Comparison of ENCODE assay signal across 23 cellular contexts in the genomic region with DNA sequence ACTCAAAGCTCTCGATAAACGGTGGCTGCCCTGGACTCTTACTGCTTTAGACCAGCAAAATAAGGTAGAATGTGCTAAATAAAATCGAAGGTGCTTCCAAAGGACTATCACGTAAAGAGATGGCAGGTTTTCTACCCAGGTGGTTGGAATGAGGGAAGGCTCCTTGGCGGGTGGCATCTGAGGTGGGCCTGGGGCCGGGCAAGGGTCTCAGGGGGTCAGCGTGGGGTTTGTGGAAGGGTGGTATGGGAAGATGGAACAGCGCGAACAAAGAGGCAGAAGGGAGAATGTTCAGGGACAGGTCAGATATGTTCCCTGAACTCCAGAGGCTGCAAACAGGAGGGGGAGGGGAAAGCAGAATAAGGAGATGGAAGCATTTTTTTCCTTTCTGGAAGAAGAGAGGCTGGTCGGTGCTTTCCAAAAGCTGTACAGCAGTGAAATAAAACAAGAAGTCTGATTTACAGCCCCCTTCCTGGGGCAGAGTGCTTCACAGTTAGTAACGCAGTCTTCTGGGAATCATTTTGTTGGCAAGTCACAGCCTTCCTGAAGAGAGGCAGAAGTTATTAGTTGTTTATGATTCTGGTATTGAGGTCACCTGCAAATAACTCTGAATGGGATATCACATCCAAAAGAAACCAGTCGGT. TPM values are rescaled to one million over a fixed set of nuclear protein-coding genes. Genes with fewer than 3 reads are reported as not detected.
"Had no signal": no experiment of that assay in that cellular context is flagged by ENCODE, and none has a peak within 500 bp of the region (broad histone marks: within the 10 kb centered on the region; RNA-seq: fewer than 3 reads in every experiment).

No MANE protein-coding gene starts in this region.

- DNase-seq: activated CD4-positive, alpha-beta T cell treated with anti-CD3 and anti-CD28 coated beads, Interleukin-2, amount 10 ng/mL, durations not matched to agents 7 days and 5 days; activated CD4-positive, CD25-positive, alpha-beta regulatory T cell treated with anti-CD3 and anti-CD28 coated beads, Interleukin-2, amount 50 U/mL, for 72 hours; activated CD8-positive, alpha-beta memory T cell treated with anti-CD3 and anti-CD28 coated beads, Interleukin-2, amount 10 ng/mL, durations not matched to agents 7 days and 5 days; activated CD8-positive, alpha-beta T cell treated with anti-CD3 and anti-CD28 coated beads for 36 hours; activated gamma-delta T cell treated with Interleukin-2 at 50 U/mL for 16 hours; central memory CD4-positive, alpha-beta T cell; esophagus squamous epithelium; heart right ventricle; islet precursor cell; left cardiac atrium; mesenchymal stem cell; naive B cell; occipital lobe; posterior cingulate gyrus; stimulated activated CD4-positive, alpha-beta T cell treated with anti-CD3 and anti-CD28 coated beads, Interleukin-2, amount 100 ng/mL, for 48 hours; stimulated activated CD8-positive, alpha-beta memory T cell treated with anti-CD3 and anti-CD28 coated beads, Interleukin-4, amount 100 ng/mL, for 48 hours; stimulated activated naive B cell treated with anti-CD40 and anti-IgM and Interleukin-4, amounts not matched to agents 10 μg/mL and 1 μg/mL and 100 μg/mL, for 72 hours; upper lobe of left lung; WERI-Rb-1 had no signal

- FAIRE-seq: colon had no signal

- H3K4me3 ChIP-seq: esophagus squamous epithelium, heart right ventricle, upper lobe of left lung had no signal

- ATAC-seq: activated CD8-positive, alpha-beta memory T cell treated with anti-CD3 and anti-CD28 coated beads, Interleukin-2, amount 10 ng/mL, durations not matched to agents 7 days and 5 days; activated CD8-positive, alpha-beta T cell treated with anti-CD3 and anti-CD28 coated beads for 36 hours; heart right ventricle; left cardiac atrium; stimulated activated naive B cell treated with anti-CD40 and anti-IgM and Interleukin-4, amounts not matched to agents 10 μg/mL and 1 μg/mL and 100 μg/mL, for 72 hours had no signal

- H3K4me1 Mint-ChIP-seq: activated CD4-positive, alpha-beta T cell treated with anti-CD3 and anti-CD28 coated beads, Interleukin-2, amount 10 ng/mL, durations not matched to agents 7 days and 5 days; activated naive CD4-positive, alpha-beta T cell treated with anti-CD3 and anti-CD28 coated beads, Interleukin-2, amount 50 U/mL, for 24 hours; neural crest cell; stimulated activated naive B cell treated with anti-CD40 and anti-IgM and Interleukin-4, amounts not matched to agents 10 μg/mL and 1 μg/mL and 100 μg/mL, for 72 hours had no signal

- H3K27me3 ChIP-seq: esophagus squamous epithelium, upper lobe of left lung had no signal

- H3K27me3 Mint-ChIP-seq: activated CD8-positive, alpha-beta T cell treated with anti-CD3 and anti-CD28 coated beads for 36 hours had no signal

- H3K36me3 ChIP-seq: esophagus squamous epithelium, upper lobe of left lung, WERI-Rb-1 had no signal

- H3K4me3 Mint-ChIP-seq: activated CD4-positive, alpha-beta T cell treated with anti-CD3 and anti-CD28 coated beads, Interleukin-2, amount 10 ng/mL, durations not matched to agents 7 days and 5 days; activated CD8-positive, alpha-beta memory T cell treated with anti-CD3 and anti-CD28 coated beads, Interleukin-2, amount 10 ng/mL, durations not matched to agents 7 days and 5 days; activated CD8-positive, alpha-beta T cell treated with anti-CD3 and anti-CD28 coated beads for 36 hours; activated naive CD4-positive, alpha-beta T cell treated with anti-CD3 and anti-CD28 coated beads, Interleukin-2, amount 50 U/mL, for 24 hours; naive B cell; neural crest cell; stimulated activated naive B cell treated with anti-CD40 and anti-IgM and Interleukin-4, amounts not matched to agents 10 μg/mL and 1 μg/mL and 100 μg/mL, for 72 hours; T-helper 1 cell treated with Interleukin-12 subunit alpha and Interleukin-12 subunit beta and Interleukin-4 antibody, amounts not matched to agents 30 μg/mL and 1 μg/mL, for 36 hours had no signal

- H3K36me3 Mint-ChIP-seq: activated CD8-positive, alpha-beta memory T cell treated with anti-CD3 and anti-CD28 coated beads, Interleukin-2, amount 10 ng/mL, durations not matched to agents 7 days and 5 days; activated naive CD4-positive, alpha-beta T cell treated with anti-CD3 and anti-CD28 coated beads, Interleukin-2, amount 50 U/mL, for 24 hours; naive B cell; stimulated activated naive B cell treated with anti-CD40 and anti-IgM and Interleukin-4, amounts not matched to agents 10 μg/mL and 1 μg/mL and 100 μg/mL, for 72 hours had no signal

- H3K27ac ChIP-seq: esophagus squamous epithelium, heart right ventricle, upper lobe of left lung, WERI-Rb-1 had no signal

- H3K9me3 ChIP-seq: esophagus squamous epithelium, heart right ventricle, upper lobe of left lung had no signal

- H3K27ac Mint-ChIP-seq: activated CD4-positive, alpha-beta T cell treated with anti-CD3 and anti-CD28 coated beads, Interleukin-2, amount 10 ng/mL, durations not matched to agents 7 days and 5 days; activated CD8-positive, alpha-beta memory T cell treated with anti-CD3 and anti-CD28 coated beads, Interleukin-2, amount 10 ng/mL, durations not matched to agents 7 days and 5 days; activated CD8-positive, alpha-beta T cell treated with anti-CD3 and anti-CD28 coated beads for 36 hours; naive B cell; stimulated activated naive B cell treated with anti-CD40 and anti-IgM and Interleukin-4, amounts not matched to agents 10 μg/mL and 1 μg/mL and 100 μg/mL, for 72 hours; T-helper 1 cell treated with Interleukin-12 subunit alpha and Interleukin-12 subunit beta and Interleukin-4 antibody, amounts not matched to agents 30 μg/mL and 1 μg/mL, for 36 hours had no signal

- H3K9me3 Mint-ChIP-seq: activated CD4-positive, alpha-beta T cell treated with anti-CD3 and anti-CD28 coated beads, Interleukin-2, amount 10 ng/mL, durations not matched to agents 7 days and 5 days; activated CD8-positive, alpha-beta T cell treated with anti-CD3 and anti-CD28 coated beads for 36 hours; activated naive CD4-positive, alpha-beta T cell treated with anti-CD3 and anti-CD28 coated beads, Interleukin-2, amount 50 U/mL, for 24 hours; naive B cell; neural crest cell; stimulated activated naive B cell treated with anti-CD40 and anti-IgM and Interleukin-4, amounts not matched to agents 10 μg/mL and 1 μg/mL and 100 μg/mL, for 72 hours; T-helper 1 cell treated with Interleukin-12 subunit alpha and Interleukin-12 subunit beta and Interleukin-4 antibody, amounts not matched to agents 30 μg/mL and 1 μg/mL, for 36 hours had no signal

RNA-seq across cellular contexts. Expression of a gene that starts 59.6 kb away (rescaled TPM):
- total RNA-seq: neural crest cell had no signal
